ENCODE assay signal across 1 cellular context in the genomic region with DNA sequence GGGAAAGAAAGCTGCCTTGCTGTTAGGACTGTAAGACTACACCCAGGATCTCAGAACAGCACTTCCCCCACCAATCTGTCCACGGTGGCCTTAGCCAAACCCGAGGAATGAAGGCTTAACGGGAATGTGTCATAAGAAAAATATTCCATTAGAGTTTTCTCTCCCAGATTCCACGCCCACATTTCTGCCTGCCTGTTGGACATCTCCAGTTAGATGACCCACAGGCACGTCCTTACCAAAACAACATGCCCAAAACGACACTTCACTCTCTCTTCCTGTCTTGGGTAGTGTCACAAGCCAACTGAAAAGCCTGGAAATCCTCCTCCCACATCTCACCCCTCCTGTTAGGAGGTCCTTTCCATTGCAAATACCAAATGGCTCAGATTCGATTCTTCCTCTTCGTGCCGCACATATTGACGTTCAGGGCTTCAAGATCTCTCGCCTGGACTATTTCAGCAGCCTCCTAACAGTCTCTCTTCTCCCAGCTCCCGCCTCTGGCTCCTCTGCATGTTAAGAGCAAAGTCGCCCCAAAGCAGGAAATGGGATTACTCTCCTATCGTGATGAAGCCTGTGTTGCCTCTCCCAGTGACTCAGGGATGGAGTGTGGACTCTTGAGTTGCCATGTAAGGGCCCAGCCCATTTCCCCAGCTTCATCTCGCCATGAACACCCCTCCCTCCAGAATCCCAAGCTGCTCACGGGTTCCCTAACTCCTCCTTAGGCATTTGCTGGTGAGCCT.
TF ChIP-seq lines count a peak whose summit lies in the region.

No MANE protein-coding gene starts in this region.

TF ChIP-seq in HEK293, 187 proteins besides CTCF, POLR2A, EP300 and RAD21 (continued from another document):
- TF ChIP-seq, protein P1, sequence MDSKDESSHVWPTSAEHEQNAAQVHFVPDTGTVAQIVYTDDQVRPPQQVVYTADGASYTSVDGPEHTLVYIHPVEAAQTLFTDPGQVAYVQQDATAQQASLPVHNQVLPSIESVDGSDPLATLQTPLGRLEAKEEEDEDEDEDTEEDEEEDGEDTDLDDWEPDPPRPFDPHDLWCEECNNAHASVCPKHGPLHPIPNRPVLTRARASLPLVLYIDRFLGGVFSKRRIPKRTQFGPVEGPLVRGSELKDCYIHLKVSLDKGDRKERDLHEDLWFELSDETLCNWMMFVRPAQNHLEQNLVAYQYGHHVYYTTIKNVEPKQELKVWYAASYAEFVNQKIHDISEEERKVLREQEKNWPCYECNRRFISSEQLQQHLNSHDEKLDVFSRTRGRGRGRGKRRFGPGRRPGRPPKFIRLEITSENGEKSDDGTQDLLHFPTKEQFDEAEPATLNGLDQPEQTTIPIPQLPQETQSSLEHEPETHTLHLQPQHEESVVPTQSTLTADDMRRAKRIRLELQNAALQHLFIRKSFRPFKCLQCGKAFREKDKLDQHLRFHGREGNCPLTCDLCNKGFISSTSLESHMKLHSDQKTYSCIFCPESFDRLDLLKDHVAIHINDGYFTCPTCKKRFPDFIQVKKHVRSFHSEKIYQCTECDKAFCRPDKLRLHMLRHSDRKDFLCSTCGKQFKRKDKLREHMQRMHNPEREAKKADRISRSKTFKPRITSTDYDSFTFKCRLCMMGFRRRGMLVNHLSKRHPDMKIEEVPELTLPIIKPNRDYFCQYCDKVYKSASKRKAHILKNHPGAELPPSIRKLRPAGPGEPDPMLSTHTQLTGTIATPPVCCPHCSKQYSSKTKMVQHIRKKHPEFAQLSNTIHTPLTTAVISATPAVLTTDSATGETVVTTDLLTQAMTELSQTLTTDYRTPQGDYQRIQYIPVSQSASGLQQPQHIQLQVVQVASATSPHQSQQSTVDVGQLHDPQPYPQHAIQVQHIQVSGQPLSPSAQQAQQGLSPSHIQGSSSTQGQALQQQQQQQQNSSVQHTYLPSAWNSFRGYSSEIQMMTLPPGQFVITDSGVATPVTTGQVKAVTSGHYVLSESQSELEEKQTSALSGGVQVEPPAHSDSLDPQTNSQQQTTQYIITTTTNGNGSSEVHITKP (tag by site-specific recombination; IDR thresholded peaks at IDR 0.05): peak; percentile 66
- TF ChIP-seq ZNF785 (tag by site-specific recombination; IDR thresholded peaks at IDR 0.05) (no peak), ZNF16 (tag by site-specific recombination; IDR thresholded peaks at IDR 0.05; ENCODE audit: low read depth) (no peak), ZNF324 (tag by site-specific recombination; IDR thresholded peaks at IDR 0.05) (no peak), ZNF629 (tag by site-specific recombination; IDR thresholded peaks at IDR 0.05) (peak; percentile 54), ZNF184 (tag by site-specific recombination; IDR thresholded peaks at IDR 0.05) (no peak), SP2 (tag by site-specific recombination; IDR thresholded peaks at IDR 0.05) (no peak), ZFP37 (tag by site-specific recombination; IDR thresholded peaks at IDR 0.05) (peak; percentile 62; the same call in 1 of the 2 replicates), KLF17 (tag by site-specific recombination; IDR thresholded peaks at IDR 0.05) (0 out of 2 replicates have a peak, but pooled peaks have one; percentile 46), ZNF394 (tag by site-specific recombination; IDR thresholded peaks at IDR 0.05; ENCODE audit: borderline replicate concordance) (no peak), EGR2 (tag by site-specific recombination; IDR thresholded peaks at IDR 0.05; ENCODE audit: low read depth) (peak; percentile 35), SCRT1 (tag by site-specific recombination; IDR thresholded peaks at IDR 0.05; ENCODE audit: borderline replicate concordance) (no peak), ZNF335 (tag by site-specific recombination; conservative IDR thresholded peaks at IDR 0.05) (peak; percentile 47; the same call in 1 of the 2 replicates), ZNF146 (tag by site-specific recombination; IDR thresholded peaks at IDR 0.05) (no peak), SETDB1 (IDR thresholded peaks at IDR 0.05; ENCODE audit: insufficient read length, low read length) (no peak), PRDM1 (tag by site-specific recombination; IDR thresholded peaks at IDR 0.05) (peak; percentile 62; the same call in 1 of the 2 replicates), GLI4 (tag by site-specific recombination; IDR thresholded peaks at IDR 0.05) (no peak), ZNF140 (tag by site-specific recombination; IDR thresholded peaks at IDR 0.05) (0 out of 2 replicates have a peak, but pooled peaks have one; percentile 5), ZNF398 (tag by site-specific recombination; IDR thresholded peaks at IDR 0.05) (peak; percentile 52; the same call in 1 of the 2 replicates), ZNF621 (tag by site-specific recombination; IDR thresholded peaks at IDR 0.05) (no peak), ZNF639 (tag by site-specific recombination; IDR thresholded peaks at IDR 0.05) (no peak), ZNF529 (tag by site-specific recombination; IDR thresholded peaks at IDR 0.05; ENCODE audit: insufficient replicate concordance) (no peak), KLF1 (tag by site-specific recombination; IDR thresholded peaks at IDR 0.05) (no peak), ZNF521 (tag by site-specific recombination; IDR thresholded peaks at IDR 0.05) (no peak), SP3 (tag by site-specific recombination; IDR thresholded peaks at IDR 0.05) (peak; percentile 33), ZNF510 (tag by site-specific recombination; IDR thresholded peaks at IDR 0.05; ENCODE audit: insufficient replicate concordance) (no peak), ZNF610 (tag by site-specific recombination; IDR thresholded peaks at IDR 0.05; ENCODE audit: borderline replicate concordance) (no peak), ZNF792 (tag by site-specific recombination; IDR thresholded peaks at IDR 0.05) (no peak), ZNF623 (tag by site-specific recombination; IDR thresholded peaks at IDR 0.05) (no peak), ZFP41 (tag by site-specific recombination; IDR thresholded peaks at IDR 0.05; ENCODE audit: borderline replicate concordance) (no peak), ZNF138 (tag by site-specific recombination; IDR thresholded peaks at IDR 0.05; ENCODE audit: borderline replicate concordance) (no peak)
